ENCODE assay signal across 2 cellular contexts in genomic region chr21:42556960-42557359, GRCh38.
TF ChIP-seq lines count a peak whose summit lies in the region.

No MANE protein-coding gene starts in this region.

TF ChIP-seq in liver, 16 proteins besides CTCF, POLR2A, EP300 and RAD21:
- peak; percentile 58 for TF ChIP-seq SP1 (IDR thresholded peaks at IDR 0.05)
- peak; percentile 72 to 74 for TF ChIP-seq HNF4A (conservative IDR thresholded peaks at IDR 0.05)
- peak; percentile 32 for TF ChIP-seq FOXA2 (IDR thresholded peaks at IDR 0.05)
- TF ChIP-seq, protein P1, sequence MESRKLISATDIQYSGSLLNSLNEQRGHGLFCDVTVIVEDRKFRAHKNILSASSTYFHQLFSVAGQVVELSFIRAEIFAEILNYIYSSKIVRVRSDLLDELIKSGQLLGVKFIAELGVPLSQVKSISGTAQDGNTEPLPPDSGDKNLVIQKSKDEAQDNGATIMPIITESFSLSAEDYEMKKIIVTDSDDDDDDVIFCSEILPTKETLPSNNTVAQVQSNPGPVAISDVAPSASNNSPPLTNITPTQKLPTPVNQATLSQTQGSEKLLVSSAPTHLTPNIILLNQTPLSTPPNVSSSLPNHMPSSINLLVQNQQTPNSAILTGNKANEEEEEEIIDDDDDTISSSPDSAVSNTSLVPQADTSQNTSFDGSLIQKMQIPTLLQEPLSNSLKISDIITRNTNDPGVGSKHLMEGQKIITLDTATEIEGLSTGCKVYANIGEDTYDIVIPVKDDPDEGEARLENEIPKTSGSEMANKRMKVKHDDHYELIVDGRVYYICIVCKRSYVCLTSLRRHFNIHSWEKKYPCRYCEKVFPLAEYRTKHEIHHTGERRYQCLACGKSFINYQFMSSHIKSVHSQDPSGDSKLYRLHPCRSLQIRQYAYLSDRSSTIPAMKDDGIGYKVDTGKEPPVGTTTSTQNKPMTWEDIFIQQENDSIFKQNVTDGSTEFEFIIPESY (IDR thresholded peaks at IDR 0.05), result no peak
- TF ChIP-seq, protein P2, sequence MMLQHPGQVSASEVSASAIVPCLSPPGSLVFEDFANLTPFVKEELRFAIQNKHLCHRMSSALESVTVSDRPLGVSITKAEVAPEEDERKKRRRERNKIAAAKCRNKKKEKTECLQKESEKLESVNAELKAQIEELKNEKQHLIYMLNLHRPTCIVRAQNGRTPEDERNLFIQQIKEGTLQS (IDR thresholded peaks at IDR 0.05), result no peak
- TF ChIP-seq YY1 (IDR thresholded peaks at IDR 0.05), result no peak
- TF ChIP-seq TAF1 (conservative IDR thresholded peaks at IDR 0.05), result no peak
- peak; percentile 53 for TF ChIP-seq NR2F2 (IDR thresholded peaks at IDR 0.05)
- TF ChIP-seq JUND (IDR thresholded peaks at IDR 0.05), result no peak
- TF ChIP-seq HNF4G (IDR thresholded peaks at IDR 0.05), result peak; percentile 46
- TF ChIP-seq REST (IDR thresholded peaks at IDR 0.05), result no peak
- TF ChIP-seq GABPA (IDR thresholded peaks at IDR 0.05 in 1 of 2, conservative IDR thresholded peaks at IDR 0.05 in 1 of 2), result peak in 1 of 2 donors; percentile 29
- TF ChIP-seq EGR1 (IDR thresholded peaks at IDR 0.05; ENCODE audit: low read depth in 2 of 2), result no peak
- TF ChIP-seq RXRA (IDR thresholded peaks at IDR 0.05), result peak; percentile 89 to 92

TF ChIP-seq in HepG2, 621 proteins besides CTCF, POLR2A, EP300 and RAD21:
- no peak for TF ChIP-seq ZNF652 (CRISPR knock-in tag; IDR thresholded peaks at IDR 0.05; ENCODE audit: borderline replicate concordance, low read depth)
- no peak for TF ChIP-seq MLLT10 (CRISPR knock-in tag; IDR thresholded peaks at IDR 0.05)
- TF ChIP-seq, protein P3, sequence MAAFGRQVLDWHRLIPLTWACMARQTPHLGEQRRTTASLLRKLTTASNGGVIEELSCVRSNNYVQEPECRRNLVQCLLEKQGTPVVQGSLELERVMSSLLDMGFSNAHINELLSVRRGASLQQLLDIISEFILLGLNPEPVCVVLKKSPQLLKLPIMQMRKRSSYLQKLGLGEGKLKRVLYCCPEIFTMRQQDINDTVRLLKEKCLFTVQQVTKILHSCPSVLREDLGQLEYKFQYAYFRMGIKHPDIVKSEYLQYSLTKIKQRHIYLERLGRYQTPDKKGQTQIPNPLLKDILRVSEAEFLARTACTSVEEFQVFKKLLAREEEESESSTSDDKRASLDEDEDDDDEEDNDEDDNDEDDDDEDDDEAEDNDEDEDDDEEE (CRISPR knock-in tag; IDR thresholded peaks at IDR 0.05), result no peak
